In the genomic region with DNA sequence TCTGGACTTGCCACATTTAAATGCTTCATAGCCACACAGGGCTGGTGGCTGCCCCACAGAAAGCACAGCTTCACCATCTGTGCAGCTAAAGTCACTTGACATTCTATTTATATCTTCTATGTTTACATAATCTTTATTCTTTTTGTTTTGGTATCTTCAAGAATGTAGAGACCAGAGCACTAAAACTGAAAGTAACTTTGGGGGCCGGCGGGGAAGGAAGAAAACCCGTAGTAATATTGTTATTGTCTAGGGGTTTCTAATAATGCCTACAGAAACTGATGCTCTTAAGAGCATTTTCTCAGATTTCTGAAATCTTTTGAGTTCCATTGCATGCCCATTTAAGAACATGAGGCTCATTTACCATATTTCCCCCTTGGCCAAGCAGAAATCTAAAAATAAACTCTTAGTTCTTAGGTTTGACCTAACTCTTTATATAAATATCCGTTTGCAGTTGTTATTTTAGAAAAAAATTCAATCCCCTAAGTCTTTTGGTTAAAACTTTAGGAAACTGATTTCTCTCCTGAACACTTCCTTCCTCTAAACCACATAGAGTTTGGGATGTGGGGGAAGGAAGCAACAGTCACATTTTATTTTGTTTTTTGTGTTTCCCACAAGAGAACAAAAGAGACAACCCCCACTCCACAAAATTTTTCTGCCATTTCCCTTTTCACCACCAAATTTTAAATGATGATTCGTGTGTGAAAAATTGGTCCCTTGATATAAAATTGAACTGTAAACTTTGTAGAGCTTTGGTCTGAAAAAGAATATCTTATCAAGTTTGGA, we compare ENCODE assay signal across 8 cellular contexts.
DNase-seq lines count a peak whose midpoint lies in the region; ATAC-seq and TF ChIP-seq lines count a peak whose summit lies in the region.

No MANE protein-coding gene starts in this region.

- no peaks in the 10 kb centered on the region for H4K20me1 ChIP-seq in PC-9 (ENCODE audit: insufficient read depth)

- H3K27me3 ChIP-seq in PC-9 (ENCODE audit: insufficient read depth, low read depth) (no peaks in the 10 kb centered on the region), left lung (no peaks in the 10 kb centered on the region)

- H3K36me3 ChIP-seq in PC-9 (ENCODE audit: low read depth) (no peaks in the 10 kb centered on the region), left lung (no peaks in the 10 kb centered on the region)

- CTCF ChIA-PET in PC-9 (lab: Charles Lee) = no interaction called here

- no peak overlapping the region for H3K27ac ChIP-seq in PC-9
- H3K27ac ChIP-seq in left lung = peak overlapping the region; percentile 67 to 71

- H3K9me2 ChIP-seq in PC-9 (ENCODE audit: insufficient read depth) = no peaks in the 10 kb centered on the region

- no TSS peak for BruUV-seq in PC-9 (replicated peaks; lab: Mats Ljungman, UMichigan)

- POLR2A ChIA-PET in PC-9 (lab: Charles Lee; ENCODE audit: unreplicated experiment) = interaction anchor here (0.5 kb wide), 1 partner anchor 39 kb away, joined by 3 read pairs; no protein-coding TSS in a partner anchor

- H3K4me1 ChIP-seq in PC-9 (replicated peaks; ENCODE audit: insufficient read depth) = peaks cover 19% of the 10 kb centered on the region; the same call in 1 of the 2 replicates
- peaks cover 4 to 7% of the 10 kb centered on the region in 2 donors for H3K4me1 ChIP-seq in left lung

- no peak for TF ChIP-seq CTCF in PC-9 (conservative IDR thresholded peaks at IDR 0.05)
- TF ChIP-seq CTCF in left lung (IDR thresholded peaks at IDR 0.05) = no peak

- ATAC-seq in GM18517 (IDR thresholded peaks at IDR 0.05; ENCODE audit: unreplicated experiment) (peak; percentile 100), HG02588 (IDR thresholded peaks at IDR 0.05; ENCODE audit: unreplicated experiment) (peak; percentile 100), left lung (peak; percentile 69)

- 0 out of 2 replicates have a peak overlapping the region, but pooled peaks have one; percentile 15 for H2AFZ ChIP-seq in PC-9

- H3K4me2 ChIP-seq in PC-9 = no peak overlapping the region

- H3K79me2 ChIP-seq in PC-9 (ENCODE audit: low read depth) = no peaks in the 10 kb centered on the region

- intact Hi-C loops in PC-9 (cut with micrococcal nuclease; ENCODE audit: unreplicated experiment) = loop anchor here (5.0 kb wide), 1 partner anchor 79 kb away; no protein-coding TSS in a partner anchor
- intact Hi-C loops in left lung (cut with DNase I) = no loop called here

- peaks cover 4% of the 10 kb centered on the region; the same call in 1 of the 2 replicates for H3F3A ChIP-seq in PC-9 (ENCODE audit: insufficient read depth, low read depth)

- DNase-seq in PC-9 (no peak), left lung (no peak), NCI-H1417 treated with DMSO at 0.1 percent for 48 hours (lab: John Stamatoyannopoulos, UW) (no peak), iPS-NIHi11 (ENCODE audit: low spot score) (no peak), NCI-H1048 (lab: John Stamatoyannopoulos, UW) (no peak)
- DNase-seq in activated CD4-positive, CD25-positive, alpha-beta regulatory T cell (lab: John Stamatoyannopoulos, UW) = no peak

- H3K9me3 ChIP-seq in PC-9 (ENCODE audit: insufficient read depth, low read depth) (no peaks in the 10 kb centered on the region), left lung (no peaks in the 10 kb centered on the region)

- H3K4me3 ChIP-seq in PC-9 = no peak overlapping the region
- H3K4me3 ChIP-seq in left lung = peak overlapping the region; percentile 8
